In the genomic region with DNA sequence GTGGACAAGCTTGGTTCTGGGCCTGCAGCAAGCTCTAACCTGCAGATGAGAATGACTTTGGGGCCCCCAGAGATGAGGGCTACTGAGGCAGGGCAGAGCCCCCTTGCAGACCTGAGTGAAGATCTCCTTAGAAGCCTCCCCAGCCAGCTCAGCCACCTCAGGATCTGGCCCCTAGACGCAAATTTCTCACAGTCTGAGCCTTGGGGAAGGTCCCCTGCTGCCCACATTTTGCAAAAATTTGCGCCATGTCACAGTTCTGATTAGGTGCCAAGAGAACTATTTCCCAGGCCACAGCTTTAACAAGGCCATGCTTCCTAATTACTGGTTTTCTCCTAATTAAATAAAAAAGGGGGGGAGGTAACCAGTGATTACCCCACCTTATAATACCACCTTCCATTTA, we compare ENCODE assay signal across 20 cellular contexts.
DNase-seq lines count a peak whose midpoint lies in the region; ATAC-seq and TF ChIP-seq lines count a peak whose summit lies in the region.
"Had no signal": no experiment of that assay in that cellular context is flagged by ENCODE, and none has a peak within 500 bp of the region (broad histone marks: within the 10 kb centered on the region; RNA-seq: fewer than 3 reads in every experiment).

No MANE protein-coding gene starts in this region.

- BruUV-seq in Panc1 (replicated peaks; lab: Mats Ljungman, UMichigan), result no TSS peak

- H3K4me1 ChIP-seq in Panc1 (ENCODE audit: control insufficient read depth, insufficient read depth, low read length) (peaks cover 18% of the 10 kb centered on the region), iPS-20b (ENCODE audit: insufficient read depth, low read length) (peaks cover 36% of the 10 kb centered on the region), foreskin keratinocyte (peaks cover 6% of the 10 kb centered on the region)

- H3K9ac ChIP-seq in iPS-20b (ENCODE audit: low read depth, low read length), result peak overlapping the region; percentile 10; the same call in 1 of the 2 replicates
- H3K9ac ChIP-seq: BLaER1 treated with 17β-estradiol and CSF1 and Interleukin-3, amounts not matched to agents 10 nM and 100 nM had no signal

- H3K27me3 ChIP-seq in Panc1 (ENCODE audit: control insufficient read depth, insufficient read depth, low read length) (no peaks in the 10 kb centered on the region), iPS-20b (ENCODE audit: insufficient read depth, low read length) (peaks cover 34% of the 10 kb centered on the region), foreskin keratinocyte (no peaks in the 10 kb centered on the region)

- no peaks in the 10 kb centered on the region for H3K36me3 ChIP-seq in Panc1 (ENCODE audit: control insufficient read depth, insufficient read depth, low read length)
- no peaks in the 10 kb centered on the region for H3K36me3 ChIP-seq in iPS-20b (ENCODE audit: insufficient read depth, low read depth, low read length)

- POLR2A ChIA-PET in Panc1 (lab: Charles Lee), result interaction anchor here (0.6 kb wide), 1 partner anchor 243 kb away, joined by 12 read pairs; no protein-coding TSS in a partner anchor

- in situ Hi-C loops in Panc1 (cut with HindIII; ENCODE audit: low pct_unique_long_range_greater_than_20kb, low sequenced_read_pairs), result no loop called here

- ATAC-seq in stimulated activated naive CD8-positive, alpha-beta T cell treated with anti-CD3 and anti-CD28 coated beads, Interleukin-15, Interleukin-2, amounts not matched to agents 100 U/mL and 50 U/mL, for 24 hours, result peak; percentile 17
- ATAC-seq in stimulated activated naive CD8-positive, alpha-beta T cell treated with anti-CD3 and anti-CD28 coated beads, Interleukin-15, amount 100 ng/mL, for 72 hours, result no peak
- no peak for ATAC-seq in Panc1
- ATAC-seq in foreskin keratinocyte, result no peak
- ATAC-seq: HCT116, T-cell had no signal

- H3K4me3 Mint-ChIP-seq in stimulated activated naive CD8-positive, alpha-beta T cell treated with anti-CD3 and anti-CD28 coated beads, Interleukin-15, amount 100 ng/mL, for 72 hours, result no peak overlapping the region
- H3K4me3 Mint-ChIP-seq: CD4-positive, alpha-beta T cell; T-cell had no signal

- H3K27ac ChIP-seq in Panc1 (ENCODE audit: low read length) (peak overlapping the region; percentile 13; the same call in 1 of the 2 replicates), iPS-20b (ENCODE audit: low read length) (no peak overlapping the region), foreskin keratinocyte (no peak overlapping the region)
- H3K27ac ChIP-seq: BLaER1 treated with 17β-estradiol and CSF1 and Interleukin-3, amounts not matched to agents 10 nM and 100 nM had no signal

- H3K9me3 Mint-ChIP-seq in stimulated activated naive CD8-positive, alpha-beta T cell treated with anti-CD3 and anti-CD28 coated beads, Interleukin-15, amount 100 ng/mL, for 72 hours, result peaks cover 12 to 16% of the 10 kb centered on the region in 2 donors

- H3K9me3 ChIP-seq in Panc1 (ENCODE audit: control insufficient read depth, insufficient read depth, low read depth, low read length) (peaks cover 21% of the 10 kb centered on the region; the same call in 1 of the 2 replicates), iPS-20b (ENCODE audit: insufficient read depth, low read depth, low read length) (peaks cover 16% of the 10 kb centered on the region)

- intact Hi-C loops in Panc1 (cut with micrococcal nuclease; ENCODE audit: unreplicated experiment), result no loop called here

- H3K4me3 ChIP-seq in Panc1 (ENCODE audit: low read depth in 2 of 2, low read length in 2 of 2) (no peak overlapping the region), iPS-20b (ENCODE audit: low read length) (peak overlapping the region; percentile 8; the same call in 1 of the 2 replicates)
- H3K4me3 ChIP-seq: BLaER1 treated with 17β-estradiol and CSF1 and Interleukin-3, amounts not matched to agents 10 nM and 100 nM had no signal

- no peak for TF ChIP-seq CTCF in Panc1 (IDR thresholded peaks at IDR 0.05)
- TF ChIP-seq CTCF in foreskin keratinocyte (conservative IDR thresholded peaks at IDR 0.05), result no peak

- no peak for DNase-seq in stimulated activated naive CD8-positive, alpha-beta T cell treated with anti-CD3 and anti-CD28 coated beads, Interleukin-15, Interleukin-2, amounts not matched to agents 100 U/mL and 50 U/mL, for 24 hours
- no peak for DNase-seq in stimulated activated naive CD8-positive, alpha-beta T cell treated with anti-CD3 and anti-CD28 coated beads, Interleukin-15, amount 100 ng/mL, for 72 hours
- no peak for DNase-seq in Panc1 (ENCODE audit: low read depth, low spot score)
- DNase-seq in NK-92 (lab: John Stamatoyannopoulos, UW; ENCODE audit: unreplicated experiment), result no peak
- DNase-seq in foreskin keratinocyte, result no peak
- DNase-seq in NCI-H1105 (lab: John Stamatoyannopoulos, UW), result no peak
- DNase-seq: AML-193; CD4-positive, alpha-beta T cell; DMS53; KBM-7; MV-4-11; NCI-H1105 treated with DMSO at 0.1 percent for 48 hours; NCI-H2029; NCI-H446 treated with DMSO at 0.1 percent for 48 hours; NCI-H526; SHP77; T-cell had no signal

- CTCF ChIA-PET in Panc1 (lab: Charles Lee), result interaction anchor here (0.7 kb wide), 1 partner anchor 261 kb away, joined by 3 read pairs; no protein-coding TSS in a partner anchor

- H3K27me3 Mint-ChIP-seq in stimulated activated naive CD8-positive, alpha-beta T cell treated with anti-CD3 and anti-CD28 coated beads, Interleukin-15, amount 100 ng/mL, for 72 hours, result peaks cover 28% of the 10 kb centered on the region

- peaks cover 19% of the 10 kb centered on the region for H3K4me1 Mint-ChIP-seq in stimulated activated naive CD8-positive, alpha-beta T cell treated with anti-CD3 and anti-CD28 coated beads, Interleukin-15, amount 100 ng/mL, for 72 hours

- no peak overlapping the region for H3K27ac Mint-ChIP-seq in stimulated activated naive CD8-positive, alpha-beta T cell treated with anti-CD3 and anti-CD28 coated beads, Interleukin-15, amount 100 ng/mL, for 72 hours
- H3K27ac Mint-ChIP-seq: CD4-positive, alpha-beta T cell; T-cell had no signal
